ENCODE assay signal across 29 cellular contexts in the genomic region with DNA sequence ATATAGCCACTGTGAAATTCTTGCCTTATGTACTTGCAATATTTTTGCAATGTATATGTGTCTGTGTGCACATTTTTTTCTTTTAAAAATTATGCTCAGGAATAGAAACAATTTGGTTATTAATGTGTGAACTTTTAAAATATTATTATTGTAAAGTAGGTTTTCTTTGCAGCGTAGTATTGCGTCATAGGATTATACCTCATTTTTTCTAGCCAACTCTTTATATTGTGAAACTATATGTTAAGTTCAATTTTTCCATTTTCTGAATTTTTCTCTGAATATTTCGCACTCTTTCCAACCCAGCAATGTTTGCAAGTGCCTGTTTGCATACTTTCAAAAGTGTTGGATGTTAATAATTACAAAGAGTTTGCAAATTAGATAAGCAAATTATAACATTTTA.
"Had no signal": no experiment of that assay in that cellular context is flagged by ENCODE, and none has a peak within 500 bp of the region (broad histone marks: within the 10 kb centered on the region; RNA-seq: fewer than 3 reads in every experiment).

No MANE protein-coding gene starts in this region.

- H3K4me2 ChIP-seq: smooth muscle cell had no signal

- H3K9ac ChIP-seq: parathyroid adenoma had no signal

- DNase-seq: naive thymus-derived CD8-positive, alpha-beta T cell; nephron progenitor cell; occipital lobe; ovary; posterior cingulate gyrus; psoas muscle; right cardiac atrium; spleen; stimulated activated CD4-positive, alpha-beta T cell treated with anti-CD3 and anti-CD28 coated beads, Interleukin-12 subunit alpha, Interleukin-12 subunit beta, amount 100 ng/mL, for 4 hours; stimulated activated CD4-positive, alpha-beta T cell treated with anti-CD3 and anti-CD28 coated beads, Interleukin-1b, Interleukin-23, amount 100 ng/mL, for 48 hours; stimulated activated CD4-positive, alpha-beta T cell treated with anti-CD3 and anti-CD28 coated beads, Interleukin-4, amount 100 ng/mL, for 1 hour; stimulated activated CD4-positive, alpha-beta T cell treated with anti-CD3 and anti-CD28 coated beads, Interleukin-4, amount 100 ng/mL, for 4 hours; stimulated activated CD8-positive, alpha-beta memory T cell treated with anti-CD3 and anti-CD28 coated beads, Interleukin-4, amount 100 ng/mL, for 48 hours; stimulated activated naive CD4-positive, alpha-beta T cell; stimulated activated naive CD8-positive, alpha-beta T cell treated with anti-CD3 and anti-CD28 coated beads, Interleukin-15, amount 100 ng/mL, for 72 hours; stimulated activated naive CD8-positive, alpha-beta T cell treated with anti-CD3 and anti-CD28 coated beads, Interleukin-15, Interleukin-2, amounts not matched to agents 100 U/mL and 50 U/mL, for 24 hours; substantia nigra; testis; tibial artery; transverse colon; upper lobe of right lung; uterus had no signal

- H2AFZ ChIP-seq: parathyroid adenoma had no signal

- H3K27ac ChIP-seq: ovary, parathyroid adenoma, psoas muscle, skin epidermis, spleen, suprapubic skin, testis, tibial artery, transverse colon, upper lobe of right lung, uterus had no signal

- H3K79me2 ChIP-seq: parathyroid adenoma had no signal

- H3K36me3 ChIP-seq: ovary, spleen, suprapubic skin, tibial artery, transverse colon, upper lobe of right lung, uterus had no signal

- H3K4me3 ChIP-seq: ovary, psoas muscle, skin epidermis, smooth muscle cell, spleen, suprapubic skin, testis, tibial artery, transverse colon, upper lobe of right lung, uterus had no signal

- H3K27me3 ChIP-seq: ovary, spleen, suprapubic skin, testis, tibial artery, transverse colon, upper lobe of right lung, uterus had no signal

- ATAC-seq: naive thymus-derived CD8-positive, alpha-beta T cell; natural killer cell treated with Interleukin-12 subunit alpha and Interleukin-12 subunit beta and Interleukin-15 and Interleukin-18, amount 100 ng/mL, for 72 hours; psoas muscle; right cardiac atrium; sciatic nerve; stimulated activated memory B cell treated with anti-CD40 and anti-IgM and Interleukin-4, amounts not matched to agents 10 μg/mL and 1 μg/mL and 100 μg/mL, for 72 hours; stimulated activated naive CD8-positive, alpha-beta T cell treated with anti-CD3 and anti-CD28 coated beads, Interleukin-15, amount 100 ng/mL, for 72 hours; stimulated activated naive CD8-positive, alpha-beta T cell treated with anti-CD3 and anti-CD28 coated beads, Interleukin-15, Interleukin-2, amounts not matched to agents 100 U/mL and 50 U/mL, for 24 hours; upper lobe of right lung had no signal

- H3K9me3 ChIP-seq: ovary, psoas muscle, suprapubic skin, testis, tibial artery, transverse colon, upper lobe of right lung, uterus had no signal

- H3K4me1 ChIP-seq: parathyroid adenoma, psoas muscle, spleen, suprapubic skin, testis, tibial artery, transverse colon, upper lobe of right lung, uterus had no signal
